In genomic region chr12:11812558-11813421, GRCh38 we compare ENCODE assay signal across 8 cellular contexts.
A peak's percentile ranks its signal among the peaks of the same experiment; 100 is the strongest.
DNase-seq lines count a peak whose midpoint lies in the region; ATAC-seq and TF ChIP-seq lines count a peak whose summit lies in the region.

No MANE protein-coding gene starts in this region.

- TF ChIP-seq CTCF in AG10803 (conservative IDR thresholded peaks at IDR 0.05; ENCODE audit: low read length) (peak; percentile 26), OCI-LY3 (IDR thresholded peaks at IDR 0.05; ENCODE audit: low read depth, low read length) (peak; percentile 17), dorsolateral prefrontal cortex (IDR thresholded peaks at IDR 0.05 in 54 of 56, conservative IDR thresholded peaks at IDR 0.05 in 2 of 56; ENCODE audit: low read depth in 1 of 56, partially characterized antibody in 56 of 56) (peak in 30 of 56 donors; percentile 5 to 41 (median 20)), mucosa of descending colon (IDR thresholded peaks at IDR 0.05) (no peak)

- no peak overlapping the region for H2AFZ ChIP-seq in OCI-LY3 (ENCODE audit: low read depth, low read length)

- H3K4me2 ChIP-seq in OCI-LY3 (ENCODE audit: low read length): peak overlapping the region; percentile 94

- ATAC-seq in GM18517 (IDR thresholded peaks at IDR 0.05; ENCODE audit: unreplicated experiment) (peak; percentile 78), HG03103 (IDR thresholded peaks at IDR 0.05; ENCODE audit: low read depth, unreplicated experiment) (peak; percentile 72), mucosa of descending colon (peak; percentile 80)

- H3K79me2 ChIP-seq in OCI-LY3 (ENCODE audit: low read length): peaks cover 69% of the 10 kb centered on the region

- H3K4me1 ChIP-seq in OCI-LY3 (ENCODE audit: low read length) (peaks cover 69% of the 10 kb centered on the region), mucosa of descending colon (ENCODE audit: low read depth) (peaks cover 22% of the 10 kb centered on the region), urinary bladder (ENCODE audit: insufficient read depth) (no peaks in the 10 kb centered on the region)

- peaks cover 3% of the 10 kb centered on the region for H3K36me3 ChIP-seq in OCI-LY3 (replicated peaks; ENCODE audit: low read depth, low read length)
- H3K36me3 ChIP-seq in mucosa of descending colon (ENCODE audit: low read depth): no peaks in the 10 kb centered on the region
- H3K36me3 ChIP-seq in urinary bladder (ENCODE audit: insufficient read depth): no peaks in the 10 kb centered on the region

- DNase-seq in AG10803 (ENCODE audit: low read depth) (peak; percentile 31), dorsolateral prefrontal cortex (peak in 4 of 10 donors; percentile 34 to 66 (median 44)), mucosa of descending colon (peak; percentile 51 to 69 (median 63)), NCI-H128 (lab: John Stamatoyannopoulos, UW; ENCODE audit: unreplicated experiment) (no peak)

- peak overlapping the region; percentile 95 for H3K27ac ChIP-seq in OCI-LY3 (ENCODE audit: low read length)
- H3K27ac ChIP-seq in dorsolateral prefrontal cortex: peak overlapping the region; percentile 77 to 99 (median 94)
- peak overlapping the region; percentile 24 for H3K27ac ChIP-seq in urinary bladder (ENCODE audit: low read depth)

- no peaks in the 10 kb centered on the region for H3K9me3 ChIP-seq in OCI-LY3 (ENCODE audit: insufficient read depth, low read length)
- no peaks in the 10 kb centered on the region for H3K9me3 ChIP-seq in mucosa of descending colon

- no peaks in the 10 kb centered on the region for H3K27me3 ChIP-seq in OCI-LY3 (ENCODE audit: low read depth, low read length)
- H3K27me3 ChIP-seq in dorsolateral prefrontal cortex: no peaks in the 10 kb centered on the region

- no peaks in the 10 kb centered on the region for H4K20me1 ChIP-seq in OCI-LY3 (ENCODE audit: insufficient read depth, low read length)

- peak overlapping the region; percentile 89 for H3K9ac ChIP-seq in OCI-LY3 (ENCODE audit: low read length)

- intact Hi-C loops in dorsolateral prefrontal cortex (cut with DNase I) (loop anchor here (2.0 to 10.0 kb wide), 2 partner anchors 162 to 168 kb away; partner anchors contain the start of gene ETV6 (in 1 of the 2)), mucosa of descending colon (cut with DNase I, micrococcal nuclease) (no loop called here)

- H3K4me3 ChIP-seq in AG10803 (ENCODE audit: low read length): peak overlapping the region; percentile 25
- H3K4me3 ChIP-seq in OCI-LY3 (ENCODE audit: low read length): peak overlapping the region; percentile 72
- H3K4me3 ChIP-seq in dorsolateral prefrontal cortex: peak overlapping the region; percentile 15 to 68 (median 46)
- H3K4me3 ChIP-seq in mucosa of descending colon: no peak overlapping the region
- no peak overlapping the region for H3K4me3 ChIP-seq in urinary bladder (ENCODE audit: low read depth, low read length)

- WGBS in urinary bladder: 19% methylated on average over 17 of the region's 17 CpGs

Comparison
In these comparisons a context has a peak if more than half of its experiments do, and no peak if none do; other contexts are left out.
1. H3K4me3 ChIP-seq: peak in AG10803 (single experiment), OCI-LY3 (single experiment) and dorsolateral prefrontal cortex (59 of 59); none in mucosa of descending colon (single experiment) and urinary bladder (single experiment).
2. H3K27ac ChIP-seq: peak in every context shown above with its lines; median percentile 95 in OCI-LY3; 94 in dorsolateral prefrontal cortex; 24 in urinary bladder.
3. intact Hi-C loops: an anchor here in dorsolateral prefrontal cortex (2.0 to 10.0 kb wide); none called in mucosa of descending colon.
4. Peak in every context shown above with its lines, with median percentiles within 50 percentile points of each other: ATAC-seq.